Comparison of ENCODE assay signal across 34 cellular contexts in the genomic region with DNA sequence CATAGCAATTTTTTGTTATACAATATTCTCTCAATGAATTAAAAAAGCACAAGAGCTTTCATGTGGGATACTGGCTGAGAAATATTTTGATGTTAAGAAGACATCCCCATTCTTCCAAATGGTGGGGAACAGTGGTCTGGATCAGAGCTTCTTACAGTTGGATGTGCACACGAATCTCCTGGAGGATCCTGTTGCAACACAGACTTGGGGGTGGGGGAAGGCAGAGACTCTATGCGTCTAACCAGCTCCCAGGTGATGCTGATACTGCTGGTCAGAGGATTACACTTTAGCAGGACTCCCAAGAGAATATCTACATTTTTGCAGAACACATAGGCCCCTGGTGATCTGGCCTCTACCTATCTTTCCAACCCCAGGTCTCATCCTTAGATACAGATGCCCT.
"Had no signal": no experiment of that assay in that cellular context is flagged by ENCODE, and none has a peak within 500 bp of the region (broad histone marks: within the 10 kb centered on the region; RNA-seq: fewer than 3 reads in every experiment).

No MANE protein-coding gene starts in this region.

- H3K4me3 ChIP-seq: MG63 had no signal

- H3K27ac ChIP-seq: KMS-11 had no signal

- H3K36me3 ChIP-seq: MG63 had no signal

- H3K4me2 ChIP-seq: KMS-11 had no signal

- H3K9ac ChIP-seq: KMS-11 had no signal

- DNase-seq: Karpas-422, Kasumi-1, MG63, MM.1S, MV-4-11, NCI-H1048, NCI-H1092, NCI-H1092 treated with DMSO at 0.1 percent for 48 hours, NCI-H1105, NCI-H1105 treated with DMSO at 0.1 percent for 48 hours, NCI-H1417, NCI-H1417 treated with DMSO at 0.1 percent for 48 hours, NCI-H1436, NCI-H1436 treated with DMSO at 0.1 percent for 48 hours, NCI-H146, NCI-H1694, NCI-H1694 treated with DMSO at 0.1 percent for 48 hours, NCI-H187, NCI-H187 treated with DMSO at 0.1 percent for 48 hours, NCI-H1930, NCI-H2029, NCI-H2029 treated with DMSO at 0.1 percent for 48 hours, NCI-H2081, NCI-H2081 treated with DMSO at 0.1 percent for 48 hours, NCI-H2107, NCI-H2171, NCI-H2171 treated with DMSO at 0.1 percent for 48 hours, NCI-H2227 treated with DMSO at 0.1 percent for 48 hours, NCI-H345, NCI-H446, NCI-H446 treated with DMSO at 0.1 percent for 48 hours, NCI-H510A, NCI-H510A treated with DMSO at 0.1 percent for 48 hours had no signal

- H3K9me3 ChIP-seq: MG63 had no signal
